Comparison of ENCODE assay signal across 13 cellular contexts in the genomic region with DNA sequence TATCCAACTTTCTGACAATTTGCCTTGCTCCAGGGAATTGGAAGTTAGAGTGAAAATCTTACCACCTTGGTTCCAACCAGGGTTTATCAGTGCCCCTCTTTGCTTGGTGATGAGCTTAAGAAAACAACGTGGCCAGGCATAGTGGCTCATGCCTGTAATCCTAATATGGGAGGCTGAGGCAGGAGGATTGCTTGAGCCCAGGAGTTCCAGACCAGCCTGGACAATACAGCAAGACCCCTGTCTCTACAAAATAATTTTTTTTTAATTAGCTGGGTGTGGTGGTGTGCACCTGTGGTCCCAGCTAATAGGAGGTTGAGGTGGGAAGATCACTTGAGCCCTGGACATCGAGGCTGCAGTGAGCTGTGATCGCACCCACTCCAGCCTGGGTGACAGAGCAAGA. TPM values are rescaled to one million over a fixed set of nuclear protein-coding genes. Genes with fewer than 3 reads are reported as not detected.
A peak's percentile ranks its signal among the peaks of the same experiment; 100 is the strongest.
DNase-seq lines count a peak whose midpoint lies in the region; ATAC-seq, FAIRE-seq and TF ChIP-seq lines count a peak whose summit lies in the region.
"Had no signal": no experiment of that assay in that cellular context is flagged by ENCODE, and none has a peak within 500 bp of the region (broad histone marks: within the 10 kb centered on the region; RNA-seq: fewer than 3 reads in every experiment).

No MANE protein-coding gene starts in this region.

- no peak for TF ChIP-seq EP300 in K562 (IDR thresholded peaks at IDR 0.05; ENCODE audit: low read length)

- H3K4me1 ChIP-seq in DND-41 (ENCODE audit: insufficient read depth, low read length) (peaks cover 46% of the 10 kb centered on the region), K562 (replicated peaks in 1 of 2; ENCODE audit: control insufficient read depth in 2 of 2, insufficient read depth in 2 of 2, low read length in 2 of 2) (peaks cover 14 to 37% of the 10 kb centered on the region in 2 experiments), skeletal muscle tissue (ENCODE audit: control insufficient read depth in 3 of 3, insufficient read depth in 3 of 3, low read length in 3 of 3) (peaks cover 80 to 82% (median 81%) of the 10 kb centered on the region in 3 donors)

- peaks cover 25% of the 10 kb centered on the region for H4K20me1 ChIP-seq in DND-41 (ENCODE audit: insufficient read depth, low read length)
- peaks cover 7% of the 10 kb centered on the region; the same call in 1 of the 2 replicates for H4K20me1 ChIP-seq in K562 (replicated peaks; ENCODE audit: control insufficient read depth, insufficient read depth, low read length)

- H3K36me3 ChIP-seq in DND-41 (ENCODE audit: insufficient read depth, low read length) (peaks cover 86% of the 10 kb centered on the region), K562 (ENCODE audit: control insufficient read depth, insufficient read depth, low read length) (peaks cover 78% of the 10 kb centered on the region), skeletal muscle tissue (ENCODE audit: control insufficient read depth in 3 of 3, insufficient read depth in 3 of 3, low read length in 3 of 3) (peaks cover 13 to 23% (median 14%) of the 10 kb centered on the region in 3 donors)

- WGBS in K562 (ENCODE audit: insufficient coverage, low coverage, missing lambda C conversion rate): 88% methylated on average over 3 of the region's 3 CpGs

- no TSS peak for BruUV-seq in K562 (replicated peaks; lab: Mats Ljungman, UMichigan)

- H3K27ac ChIP-seq in DND-41 (ENCODE audit: low read length) (peak overlapping the region; percentile 74), K562 (ENCODE audit: extremely low read depth, low read depth, low read length) (no peak overlapping the region), skeletal muscle tissue (ENCODE audit: low read depth, low read length) (peak overlapping the region; percentile 79)
- H3K27ac ChIP-seq: brain microvascular endothelial cell had no signal

- ATAC-seq in DND-41 (ENCODE audit: insufficient read depth, low read depth): no peak
- no peak for ATAC-seq in K562
- no peak for ATAC-seq in GM18868 (IDR thresholded peaks at IDR 0.05; ENCODE audit: unreplicated experiment)

- peak overlapping the region; percentile 33 for H3K9ac ChIP-seq in DND-41 (ENCODE audit: low read depth, low read length)
- no peak overlapping the region for H3K9ac ChIP-seq in K562 (ENCODE audit: insufficient read depth in 1 of 2, low read depth in 2 of 2, low read length in 2 of 2)
- H3K9ac ChIP-seq in skeletal muscle tissue (ENCODE audit: low read depth in 1 of 3, low read length in 3 of 3): peak overlapping the region in 1 of 3 donors; percentile 34
- H3K9ac ChIP-seq: SK-N-SH had no signal

- H3K4me3 ChIP-seq in DND-41 (ENCODE audit: low read depth in 1 of 2, low read length in 2 of 2) (peak overlapping the region in 1 of 2 experiments; percentile 27; a peak in 1 of 4 replicates), K562 (no peak overlapping the region), skeletal muscle tissue (ENCODE audit: low read length in 3 of 3) (no peak overlapping the region)
- peak overlapping the region; percentile 49 for H3K4me3 ChIP-seq in Jurkat, Clone E6-1 (ENCODE audit: low read length)

- peak overlapping the region; percentile 50; the same call in 1 of the 2 replicates for H3K4me2 ChIP-seq in DND-41 (ENCODE audit: insufficient read depth, low read length)
- no peak overlapping the region for H3K4me2 ChIP-seq in K562 (ENCODE audit: insufficient read depth, low read length)
- H3K4me2 ChIP-seq: SK-N-SH had no signal

- H3K9me3 ChIP-seq in DND-41 (ENCODE audit: insufficient read depth, low read length, severe bottlenecking) (no peaks in the 10 kb centered on the region), K562 (replicated peaks; ENCODE audit: control insufficient read depth, insufficient read depth, low read depth, low read length) (no peaks in the 10 kb centered on the region), skeletal muscle tissue (ENCODE audit: control insufficient read depth in 3 of 3, low read length in 3 of 3) (no peaks in the 10 kb centered on the region)
- H3K9me3 ChIP-seq: SK-N-SH had no signal

- no peak for TF ChIP-seq RAD21 in K562 (CRISPR knock-in tag; conservative IDR thresholded peaks at IDR 0.05 in 1 of 2, IDR thresholded peaks at IDR 0.05 in 1 of 2)

- CTCF ChIA-PET in K562 (lab: Yijun Ruan, JAX; ENCODE audit: low intra/inter-chr PET ratio): no interaction called here

- H3K27me3 ChIP-seq in DND-41 (ENCODE audit: insufficient read depth, low read length, poor library complexity): no peaks in the 10 kb centered on the region
- no peaks in the 10 kb centered on the region for H3K27me3 ChIP-seq in K562 (ENCODE audit: control insufficient read depth in 2 of 2, insufficient read depth in 2 of 2, low read length in 2 of 2)
- H3K27me3 ChIP-seq in skeletal muscle tissue (ENCODE audit: control insufficient read depth in 3 of 3, insufficient read depth in 3 of 3, low read length in 3 of 3): no peaks in the 10 kb centered on the region
- H3K27me3 ChIP-seq: brain microvascular endothelial cell had no signal

- FAIRE-seq in K562 (lab: Jason Lieb, UNC): no peak

- TF ChIP-seq CTCF in DND-41 (IDR thresholded peaks at IDR 0.05; ENCODE audit: borderline replicate concordance, extremely low read depth, low read length, poor library complexity, severe bottlenecking) (no peak), K562 (IDR thresholded peaks at IDR 0.05 in 2 of 3, conservative IDR thresholded peaks at IDR 0.05 in 1 of 3; ENCODE audit: insufficient read depth in 2 of 3, low read depth in 1 of 3, low read length in 3 of 3) (no peak)

- in situ Hi-C loops in K562 (cut with MboI): no loop called here

- DNase-seq in DND-41: no peak
- DNase-seq in Jurkat, Clone E6-1 (ENCODE audit: low read depth, low spot score): no peak
- no peak for DNase-seq in K562 (ENCODE audit: extremely low read depth in 1 of 4, low spot score in 3 of 4)
- no peak for DNase-seq in amygdala (lab: John Stamatoyannopoulos, UW)
- DNase-seq in NCI-H748 treated with DMSO at 0.1 percent for 48 hours (lab: John Stamatoyannopoulos, UW): no peak
- no peak for DNase-seq in superior temporal gyrus (ENCODE audit: extremely low spot score)
- DNase-seq: activated CD4-positive, alpha-beta T cell treated with anti-CD3 and anti-CD28 coated beads, Interleukin-2, amount 50 U/mL, for 48 hours; brain microvascular endothelial cell; EL; NCI-H146; SK-N-SH had no signal

- intact Hi-C loops in K562 (cut with micrococcal nuclease): no loop called here

- POLR2A ChIA-PET in K562 (lab: Yijun Ruan, JAX): interaction anchor here (0.8 to 1.4 kb wide), 5 partner anchors 9 to 20 kb away, joined by 3 to 6 read pairs (median 3); no protein-coding TSS in a partner anchor

- no peaks in the 10 kb centered on the region for H3K9me1 ChIP-seq in K562 (ENCODE audit: control insufficient read depth, insufficient read depth, low read length)

- no peak overlapping the region for H2AFZ ChIP-seq in DND-41 (ENCODE audit: low read depth, low read length)
- no peak overlapping the region for H2AFZ ChIP-seq in K562 (ENCODE audit: low read depth, low read length)

- no peak for TF ChIP-seq POLR2A in K562 (conservative IDR thresholded peaks at IDR 0.05)

- H3K79me2 ChIP-seq in DND-41 (ENCODE audit: insufficient read depth, low read length): peaks cover 92% of the 10 kb centered on the region
- H3K79me2 ChIP-seq in K562 (ENCODE audit: control insufficient read depth, insufficient read depth, low read length): peaks cover 32% of the 10 kb centered on the region

RNA-seq across cellular contexts. Expression of gene SLC7A6, which starts 21.4 kb away (rescaled TPM):
- polyA plus RNA-seq in Jurkat, Clone E6-1 (2012; ENCODE audit: insufficient read depth, insufficient read length): 31.2 TPM
- total RNA-seq in K562 (2011; cell fraction: chromatin; rRNA removed; ENCODE audit: low replicate concordance): 281 and 367 TPM in 2 replicates
- total RNA-seq in K562 (2011; cell fraction: nucleolus; rRNA removed): 181 and 198 TPM in 2 replicates
- total RNA-seq in K562 (2011; cell fraction: nucleoplasm; rRNA removed): 210 and 290 TPM in 2 replicates
- 18.8 and 26.2 TPM in 2 replicates for total RNA-seq in K562 (2014; rRNA removed)
- total RNA-seq in K562 (2014; rRNA removed; fragmentation: Illumina TruSeq; extraction: Trizol): 29.8 and 33.6 TPM in 2 replicates
- total RNA-seq in K562 (2015; rRNA removed; fragmentation: Illumina TruSeq; extraction: Trizol): 27.7 and 28.7 TPM in 2 replicates
- 58.0 and 59.8 TPM in 2 replicates for total RNA-seq in K562 (2021)
- 55.7 and 60.1 TPM in 2 replicates for polyA plus RNA-seq in K562 (2011; rRNA removed)
- polyA plus RNA-seq in K562 (2011; cell fraction: cytosol; rRNA removed): 63.4 and 107 TPM in 2 replicates
- polyA plus RNA-seq in K562 (2011; cell fraction: nucleus; rRNA removed): 196 and 243 TPM in 2 replicates
- 24.5 and 25.3 TPM in 2 replicates for polyA plus RNA-seq in K562 (2012)
- polyA plus RNA-seq in K562 (2014; fragmentation: Illumina TruSeq; extraction: Trizol): 51.9 and 53.3 TPM in 2 replicates
- 10 to 100 TPM; 12.6 to 12.8 TPM for polyA plus RNA-seq in K562 (2014; fragmentation: Nextera tagmentation; extraction: Ambion mirVana)
- polyA plus RNA-seq in K562 (2014; rRNA removed): 38.6 and 44.6 TPM in 2 replicates
- 73.8 and 89.0 TPM in 2 replicates for polyA minus RNA-seq in K562 (2011; rRNA and poly(A)+ RNA removed)
- polyA minus RNA-seq in K562 (2011; cell fraction: cytosol; rRNA and poly(A)+ RNA removed): 29.8 and 51.2 TPM in 2 replicates
- 43.2 and 62.4 TPM in 2 replicates for polyA minus RNA-seq in K562 (2011; cell fraction: nucleus; rRNA and poly(A)+ RNA removed)
- 9.4 TPM for total RNA-seq in skeletal muscle tissue

RNA-seq across cellular contexts. Expression of gene SLC7A6OS, which starts 25.1 kb away (rescaled TPM):
- 16.5 TPM for polyA plus RNA-seq in Jurkat, Clone E6-1 (2012; ENCODE audit: insufficient read depth, insufficient read length)
- 26.2 and 38.5 TPM in 2 replicates for total RNA-seq in K562 (2011; cell fraction: chromatin; rRNA removed; ENCODE audit: low replicate concordance)
- 20.0 and 22.3 TPM in 2 replicates for total RNA-seq in K562 (2011; cell fraction: nucleolus; rRNA removed)
- 30.6 and 38.6 TPM in 2 replicates for total RNA-seq in K562 (2011; cell fraction: nucleoplasm; rRNA removed)
- total RNA-seq in K562 (2014; rRNA removed): 16.5 and 18.7 TPM in 2 replicates
- total RNA-seq in K562 (2014; rRNA removed; fragmentation: Illumina TruSeq; extraction: Trizol): 17.6 and 17.8 TPM in 2 replicates
- 21.1 and 23.6 TPM in 2 replicates for total RNA-seq in K562 (2015; rRNA removed; fragmentation: Illumina TruSeq; extraction: Trizol)
- 22.1 and 24.3 TPM in 2 replicates for total RNA-seq in K562 (2021)
- 14.0 and 17.2 TPM in 2 replicates for polyA plus RNA-seq in K562 (2011; rRNA removed)
- 7.5 and 8.8 TPM in 2 replicates for polyA plus RNA-seq in K562 (2011; cell fraction: cytosol; rRNA removed)
- 27.5 and 29.9 TPM in 2 replicates for polyA plus RNA-seq in K562 (2011; cell fraction: nucleus; rRNA removed)
- 11.1 and 12.5 TPM in 2 replicates for polyA plus RNA-seq in K562 (2012)
- 16.6 and 18.7 TPM in 2 replicates for polyA plus RNA-seq in K562 (2014; fragmentation: Illumina TruSeq; extraction: Trizol)
- polyA plus RNA-seq in K562 (2014; fragmentation: Nextera tagmentation; extraction: Ambion mirVana): 1 to 10 TPM; 2.7 to 4.5 TPM
- polyA plus RNA-seq in K562 (2014; rRNA removed): 15.5 and 25.3 TPM in 2 replicates
- polyA minus RNA-seq in K562 (2011; rRNA and poly(A)+ RNA removed): 16.2 and 16.7 TPM in 2 replicates
- 4.7 and 6.0 TPM in 2 replicates for polyA minus RNA-seq in K562 (2011; cell fraction: cytosol; rRNA and poly(A)+ RNA removed)
- polyA minus RNA-seq in K562 (2011; cell fraction: nucleus; rRNA and poly(A)+ RNA removed): 12.8 and 18.1 TPM in 2 replicates
- total RNA-seq in skeletal muscle tissue: 11.0 TPM

RNA-seq across cellular contexts. Expression of gene PRMT7, which starts 25.1 kb away (rescaled TPM):
- polyA plus RNA-seq in Jurkat, Clone E6-1 (2012; ENCODE audit: insufficient read depth, insufficient read length): 76.6 TPM
- 222 and 419 TPM in 2 replicates for total RNA-seq in K562 (2011; cell fraction: chromatin; rRNA removed; ENCODE audit: low replicate concordance)
- total RNA-seq in K562 (2011; cell fraction: nucleolus; rRNA removed): 230 and 239 TPM in 2 replicates
- total RNA-seq in K562 (2011; cell fraction: nucleoplasm; rRNA removed): 180 and 199 TPM in 2 replicates
- total RNA-seq in K562 (2014; rRNA removed) (78.3 and 90.2 TPM in 2 replicates), K562 (2014; rRNA removed; fragmentation: Illumina TruSeq; extraction: Trizol) (48.0 and 56.7 TPM in 2 replicates), K562 (2015; rRNA removed; fragmentation: Illumina TruSeq; extraction: Trizol) (69.7 and 73.1 TPM in 2 replicates), K562 (2021) (78.6 and 79.4 TPM in 2 replicates), skeletal muscle tissue (49.1 TPM)
- polyA plus RNA-seq in K562 (2011; rRNA removed) (69.9 and 74.1 TPM in 2 replicates), K562 (2014; fragmentation: Illumina TruSeq; extraction: Trizol) (66.6 and 85.9 TPM in 2 replicates), K562 (2014; fragmentation: Nextera tagmentation; extraction: Ambion mirVana) (10 to 100 TPM in 1 of 2 experiments, 1 to 10 TPM in 1; 6.4 to 12.6 TPM), K562 (2014; rRNA removed) (83.7 and 88.8 TPM in 2 replicates)
- 63.9 and 89.3 TPM in 2 replicates for polyA plus RNA-seq in K562 (2011; cell fraction: cytosol; rRNA removed)
- 335 and 470 TPM in 2 replicates for polyA plus RNA-seq in K562 (2011; cell fraction: nucleus; rRNA removed)
- 59.7 and 71.7 TPM in 2 replicates for polyA plus RNA-seq in K562 (2012)
- 70.0 and 109 TPM in 2 replicates for polyA minus RNA-seq in K562 (2011; rRNA and poly(A)+ RNA removed)
- 49.6 and 60.8 TPM in 2 replicates for polyA minus RNA-seq in K562 (2011; cell fraction: cytosol; rRNA and poly(A)+ RNA removed)
- polyA minus RNA-seq in K562 (2011; cell fraction: nucleus; rRNA and poly(A)+ RNA removed): 92.9 and 103 TPM in 2 replicates

RNA-seq across cellular contexts. Expression of gene PLA2G15, which starts 40.5 kb away (rescaled TPM):
- polyA plus RNA-seq in Jurkat, Clone E6-1 (2012; ENCODE audit: insufficient read depth, insufficient read length): 6.6 TPM
- 19.2 and 54.6 TPM in 2 replicates for total RNA-seq in K562 (2011; cell fraction: chromatin; rRNA removed; ENCODE audit: low replicate concordance)
- 35.1 and 45.2 TPM in 2 replicates for total RNA-seq in K562 (2011; cell fraction: nucleolus; rRNA removed)
- 25.2 and 30.1 TPM in 2 replicates for total RNA-seq in K562 (2011; cell fraction: nucleoplasm; rRNA removed)
- total RNA-seq in K562 (2014; rRNA removed): 7.5 and 8.9 TPM in 2 replicates
- total RNA-seq in K562 (2014; rRNA removed; fragmentation: Illumina TruSeq; extraction: Trizol): 3.1 and 4.6 TPM in 2 replicates
- 4.8 and 5.0 TPM in 2 replicates for total RNA-seq in K562 (2015; rRNA removed; fragmentation: Illumina TruSeq; extraction: Trizol)
- 8.6 and 9.1 TPM in 2 replicates for total RNA-seq in K562 (2021)
- 7.6 and 11.8 TPM in 2 replicates for polyA plus RNA-seq in K562 (2011; rRNA removed)
- 8.9 and 16.0 TPM in 2 replicates for polyA plus RNA-seq in K562 (2011; cell fraction: cytosol; rRNA removed)
- polyA plus RNA-seq in K562 (2011; cell fraction: nucleus; rRNA removed): 11.9 and 20.4 TPM in 2 replicates
- 7.1 and 14.4 TPM in 2 replicates for polyA plus RNA-seq in K562 (2012)
- 4.0 and 5.9 TPM in 2 replicates for polyA plus RNA-seq in K562 (2014; fragmentation: Illumina TruSeq; extraction: Trizol)
- polyA plus RNA-seq in K562 (2014; fragmentation: Nextera tagmentation; extraction: Ambion mirVana): 1 to 10 TPM in 1 of 2 experiments, under 1 TPM in 1; 0.42 to 1.1 TPM
- polyA plus RNA-seq in K562 (2014; rRNA removed): 6.1 and 6.6 TPM in 2 replicates
- 7.5 and 7.6 TPM in 2 replicates for polyA minus RNA-seq in K562 (2011; rRNA and poly(A)+ RNA removed)
- 7.8 and 9.6 TPM in 2 replicates for polyA minus RNA-seq in K562 (2011; cell fraction: cytosol; rRNA and poly(A)+ RNA removed)
- polyA minus RNA-seq in K562 (2011; cell fraction: nucleus; rRNA and poly(A)+ RNA removed): 6.3 and 6.7 TPM in 2 replicates
- total RNA-seq in skeletal muscle tissue: 23.0 TPM

RNA-seq across cellular contexts. Expression of gene ESRP2, which starts 49.8 kb away (rescaled TPM):
- not detected for polyA plus RNA-seq in Jurkat, Clone E6-1 (2012; ENCODE audit: insufficient read depth, insufficient read length)
- total RNA-seq in K562 (2011; cell fraction: chromatin; rRNA removed; ENCODE audit: low replicate concordance): 0.39 TPM in 1 of 2 replicates, not detected in the other
- not detected in 2 replicates for total RNA-seq in K562 (2011; cell fraction: nucleolus; rRNA removed)
- not detected in 2 replicates for total RNA-seq in K562 (2011; cell fraction: nucleoplasm; rRNA removed)
- 0.05 TPM in 1 of 2 replicates, not detected in the other for total RNA-seq in K562 (2014; rRNA removed)
- not detected in 2 replicates for total RNA-seq in K562 (2014; rRNA removed; fragmentation: Illumina TruSeq; extraction: Trizol)
- total RNA-seq in K562 (2015; rRNA removed; fragmentation: Illumina TruSeq; extraction: Trizol): not detected in 2 replicates
- total RNA-seq in K562 (2021): 0.07 and 0.36 TPM in 2 replicates
- 0.09 TPM in 1 of 2 replicates, not detected in the other for polyA plus RNA-seq in K562 (2011; rRNA removed)
- not detected in 2 replicates for polyA plus RNA-seq in K562 (2011; cell fraction: cytosol; rRNA removed)
- polyA plus RNA-seq in K562 (2011; cell fraction: nucleus; rRNA removed): 0.07 TPM in 1 of 2 replicates, not detected in the other
- polyA plus RNA-seq in K562 (2012): 0.17 and 0.39 TPM in 2 replicates
- not detected in 2 replicates for polyA plus RNA-seq in K562 (2014; fragmentation: Illumina TruSeq; extraction: Trizol)
- polyA plus RNA-seq in K562 (2014; fragmentation: Nextera tagmentation; extraction: Ambion mirVana): under 1 TPM in 1 of 2 experiments, not detected in 1; 0.15 TPM
- polyA plus RNA-seq in K562 (2014; rRNA removed): not detected in 2 replicates
- not detected in 2 replicates for polyA minus RNA-seq in K562 (2011; rRNA and poly(A)+ RNA removed)
- 1.3 TPM in 1 of 2 replicates, not detected in the other for polyA minus RNA-seq in K562 (2011; cell fraction: cytosol; rRNA and poly(A)+ RNA removed)
- polyA minus RNA-seq in K562 (2011; cell fraction: nucleus; rRNA and poly(A)+ RNA removed): 0.27 TPM in 1 of 2 replicates, not detected in the other
- total RNA-seq in skeletal muscle tissue: not detected
